In genomic region chr14:36791402-36791801, GRCh38 we compare ENCODE assay signal across 19 cellular contexts.
DNase-seq lines count a peak whose midpoint lies in the region; ATAC-seq, FAIRE-seq and TF ChIP-seq lines count a peak whose summit lies in the region.
"Had no signal": no experiment of that assay in that cellular context is flagged by ENCODE, and none has a peak within 500 bp of the region (broad histone marks: within the 10 kb centered on the region; RNA-seq: fewer than 3 reads in every experiment).

No MANE protein-coding gene starts in this region.

- no peaks in the 10 kb centered on the region for H3K9me3 Mint-ChIP-seq in activated CD4-positive, alpha-beta memory T cell treated with anti-CD3 and anti-CD28 coated beads for 36 hours
- no peaks in the 10 kb centered on the region for H3K9me3 Mint-ChIP-seq in stimulated activated naive B cell treated with anti-CD40 and anti-IgM and Interleukin-4, amounts not matched to agents 10 μg/mL and 1 μg/mL and 100 μg/mL, for 72 hours

- DNase-seq in A549 (ENCODE audit: low read depth in 1 of 2, low spot score in 1 of 2), result no peak
- peak; percentile 93 for DNase-seq in DMS79 treated with DMSO at 0.1 percent for 48 hours (lab: John Stamatoyannopoulos, UW)
- DNase-seq in NCI-H526 (lab: John Stamatoyannopoulos, UW), result peak; percentile 44 to 75
- no peak for DNase-seq in hepatocyte (ENCODE audit: low spot score)
- no peak for DNase-seq in superior temporal gyrus (ENCODE audit: extremely low spot score)
- no peak for DNase-seq in SW480 (ENCODE audit: low spot score)
- DNase-seq in activated CD4-positive, alpha-beta memory T cell treated with anti-CD3 and anti-CD28 coated beads for 36 hours, result no peak
- DNase-seq in stimulated activated naive B cell treated with anti-CD40 and anti-IgM and Interleukin-4, amounts not matched to agents 10 μg/mL and 1 μg/mL and 100 μg/mL, for 72 hours, result no peak
- DNase-seq: CD8-positive, alpha-beta memory T cell; KG1; NCI-H1436 treated with DMSO at 0.1 percent for 48 hours; NCI-H2029; NCI-H2171; SJCRH30; T-helper 17 cell had no signal

- POLR2A ChIA-PET in A549 (lab: Yijun Ruan, JAX), result no interaction called here
- POLR2A ChIA-PET in activated CD4-positive, alpha-beta memory T cell treated with anti-CD3 and anti-CD28 coated beads for 36 hours (lab: Charles Lee), result no interaction called here

- H3K27ac Mint-ChIP-seq in activated CD4-positive, alpha-beta memory T cell treated with anti-CD3 and anti-CD28 coated beads for 36 hours, result no peak overlapping the region
- no peak overlapping the region for H3K27ac Mint-ChIP-seq in stimulated activated naive B cell treated with anti-CD40 and anti-IgM and Interleukin-4, amounts not matched to agents 10 μg/mL and 1 μg/mL and 100 μg/mL, for 72 hours
- H3K27ac Mint-ChIP-seq: CD8-positive, alpha-beta memory T cell; T-helper 17 cell had no signal

- H3K9me3 ChIP-seq in A549, result no peaks in the 10 kb centered on the region
- H3K9me3 ChIP-seq in hepatocyte (ENCODE audit: low read depth), result no peaks in the 10 kb centered on the region
- H3K9me3 ChIP-seq: BLaER1 treated with 17β-estradiol and CSF1 and Interleukin-3, amounts not matched to agents 10 nM and 100 nM; SJCRH30 had no signal

- H3K4me3 ChIP-seq in A549, result no peak overlapping the region
- H3K4me3 ChIP-seq in hepatocyte, result no peak overlapping the region
- H3K4me3 ChIP-seq: BLaER1 treated with 17β-estradiol and CSF1 and Interleukin-3, amounts not matched to agents 10 nM and 100 nM; SJCRH30 had no signal

- TF ChIP-seq RAD21 in A549 (conservative IDR thresholded peaks at IDR 0.05 in 1 of 2, IDR thresholded peaks at IDR 0.05 in 1 of 2), result no peak

- WGBS in A549 (ENCODE audit: missing lambda C conversion rate), result 39% methylated on average over 1 of the region's 1 CpG
- WGBS in hepatocyte (ENCODE audit: low lambda C conversion rate, missing lambda C conversion rate), result 38% methylated on average over 1 of the region's 1 CpG

- H3K27ac ChIP-seq in A549 (no peak overlapping the region), hepatocyte (no peak overlapping the region)
- H3K27ac ChIP-seq: BLaER1 treated with 17β-estradiol and CSF1 and Interleukin-3, amounts not matched to agents 10 nM and 100 nM; SJCRH30 had no signal

- H3K36me3 Mint-ChIP-seq in activated CD4-positive, alpha-beta memory T cell treated with anti-CD3 and anti-CD28 coated beads for 36 hours, result no peaks in the 10 kb centered on the region
- H3K36me3 Mint-ChIP-seq in stimulated activated naive B cell treated with anti-CD40 and anti-IgM and Interleukin-4, amounts not matched to agents 10 μg/mL and 1 μg/mL and 100 μg/mL, for 72 hours, result no peaks in the 10 kb centered on the region
- H3K36me3 Mint-ChIP-seq: CD8-positive, alpha-beta memory T cell had no signal

- intact Hi-C loops in activated CD4-positive, alpha-beta memory T cell treated with anti-CD3 and anti-CD28 coated beads for 36 hours (cut with micrococcal nuclease), result no loop called here

- ATAC-seq in A549, result no peak
- no peak for ATAC-seq in stimulated activated naive B cell treated with anti-CD40 and anti-IgM and Interleukin-4, amounts not matched to agents 10 μg/mL and 1 μg/mL and 100 μg/mL, for 72 hours (replicated peaks)
- ATAC-seq: T-helper 17 cell had no signal

- no peaks in the 10 kb centered on the region for H3K79me2 ChIP-seq in hepatocyte

- H3K27me3 ChIP-seq in hepatocyte, result peaks cover 12% of the 10 kb centered on the region
- H3K27me3 ChIP-seq: BLaER1 treated with 17β-estradiol and CSF1 and Interleukin-3, amounts not matched to agents 10 nM and 100 nM had no signal

- no peak for FAIRE-seq in A549 (lab: Jason Lieb, UNC)
- FAIRE-seq: D721Med, G401.6, H54 had no signal

- H3K27me3 Mint-ChIP-seq in activated CD4-positive, alpha-beta memory T cell treated with anti-CD3 and anti-CD28 coated beads for 36 hours, result no peaks in the 10 kb centered on the region
- H3K27me3 Mint-ChIP-seq in stimulated activated naive B cell treated with anti-CD40 and anti-IgM and Interleukin-4, amounts not matched to agents 10 μg/mL and 1 μg/mL and 100 μg/mL, for 72 hours, result peaks cover 0 to under 1% of the 10 kb centered on the region in 2 donors
- H3K27me3 Mint-ChIP-seq: CD8-positive, alpha-beta memory T cell had no signal

- CTCF ChIA-PET in A549 (lab: Yijun Ruan, JAX), result no interaction called here
- CTCF ChIA-PET in activated CD4-positive, alpha-beta memory T cell treated with anti-CD3 and anti-CD28 coated beads for 36 hours (lab: Charles Lee), result interaction anchor here (0.6 kb wide), 1 partner anchor 119 kb away, joined by 3 read pairs; no protein-coding TSS in a partner anchor

- H3K4me1 Mint-ChIP-seq in activated CD4-positive, alpha-beta memory T cell treated with anti-CD3 and anti-CD28 coated beads for 36 hours (ENCODE audit: low read depth), result no peaks in the 10 kb centered on the region
- H3K4me1 Mint-ChIP-seq in stimulated activated naive B cell treated with anti-CD40 and anti-IgM and Interleukin-4, amounts not matched to agents 10 μg/mL and 1 μg/mL and 100 μg/mL, for 72 hours, result no peaks in the 10 kb centered on the region
- H3K4me1 Mint-ChIP-seq: CD8-positive, alpha-beta memory T cell; T-helper 17 cell had no signal

- H3K4me3 Mint-ChIP-seq in activated CD4-positive, alpha-beta memory T cell treated with anti-CD3 and anti-CD28 coated beads for 36 hours, result no peak overlapping the region
- H3K4me3 Mint-ChIP-seq in stimulated activated naive B cell treated with anti-CD40 and anti-IgM and Interleukin-4, amounts not matched to agents 10 μg/mL and 1 μg/mL and 100 μg/mL, for 72 hours, result no peak overlapping the region
- H3K4me3 Mint-ChIP-seq: CD8-positive, alpha-beta memory T cell; T-helper 17 cell had no signal

- H2AFZ ChIP-seq in hepatocyte, result no peak overlapping the region

- H3K9me2 ChIP-seq in hepatocyte (replicated peaks; ENCODE audit: insufficient read depth), result no peaks in the 10 kb centered on the region

- TF ChIP-seq CTCF in A549 (IDR thresholded peaks at IDR 0.05), result no peak
- TF ChIP-seq CTCF in hepatocyte (IDR thresholded peaks at IDR 0.05; ENCODE audit: poor library complexity), result no peak

- H3K4me2 ChIP-seq in A549 (peak overlapping the region; percentile 34; the same call in 1 of the 3 replicates), hepatocyte (peak overlapping the region; percentile 0)
- H3K4me2 ChIP-seq: BLaER1 treated with 17β-estradiol and CSF1 and Interleukin-3, amounts not matched to agents 10 nM and 100 nM had no signal

- H3K4me1 ChIP-seq in A549 (peaks cover 6% of the 10 kb centered on the region; the same call in 2 of the 3 replicates), hepatocyte (ENCODE audit: insufficient read depth) (peaks cover 5% of the 10 kb centered on the region)
- H3K4me1 ChIP-seq: BLaER1 treated with 17β-estradiol and CSF1 and Interleukin-3, amounts not matched to agents 10 nM and 100 nM; SJCRH30 had no signal

- no peak for TF ChIP-seq POLR2A in A549 (IDR thresholded peaks at IDR 0.05; ENCODE audit: low read length)

- no peaks in the 10 kb centered on the region for H4K20me1 ChIP-seq in hepatocyte (ENCODE audit: insufficient read depth, poor library complexity, severe bottlenecking)
- H4K20me1 ChIP-seq: BLaER1 treated with 17β-estradiol and CSF1 and Interleukin-3, amounts not matched to agents 10 nM and 100 nM had no signal

- TF ChIP-seq EP300 in A549 (IDR thresholded peaks at IDR 0.05), result no peak

- no peaks in the 10 kb centered on the region for H3K36me3 ChIP-seq in hepatocyte (replicated peaks; ENCODE audit: insufficient read depth, low read depth)
- H3K36me3 ChIP-seq: BLaER1 treated with 17β-estradiol and CSF1 and Interleukin-3, amounts not matched to agents 10 nM and 100 nM; SJCRH30 had no signal

TF ChIP-seq in A549, 52 proteins besides CTCF, POLR2A, EP300 and RAD21:
- TF ChIP-seq MAFK (IDR thresholded peaks at IDR 0.05; ENCODE audit: partially characterized antibody), result peak; percentile 47
- TF ChIP-seq KDM5A (IDR thresholded peaks at IDR 0.05), result no peak

Comparison
In these comparisons a context has a peak if more than half of its experiments do, and no peak if none do; other contexts are left out.
1. DNase-seq: peak in DMS79 treated with DMSO at 0.1 percent for 48 hours (single experiment) and NCI-H526 (2 of 2); none in A549 (0 of 2), hepatocyte (single experiment), superior temporal gyrus (single experiment), SW480 (single experiment), activated CD4-positive, alpha-beta memory T cell treated with anti-CD3 and anti-CD28 coated beads for 36 hours (single experiment) and stimulated activated naive B cell treated with anti-CD40 and anti-IgM and Interleukin-4, amounts not matched to agents 10 μg/mL and 1 μg/mL and 100 μg/mL, for 72 hours (single experiment).